In genomic region chr12:10341892-10342509, GRCh38 we compare ENCODE assay signal across 26 cellular contexts. TPM values are rescaled to one million over a fixed set of nuclear protein-coding genes. Genes with fewer than 3 reads are reported as not detected.
A peak's percentile ranks its signal among the peaks of the same experiment; 100 is the strongest.
DNase-seq lines count a peak whose midpoint lies in the region; ATAC-seq and TF ChIP-seq lines count a peak whose summit lies in the region.
"Had no signal": no experiment of that assay in that cellular context is flagged by ENCODE, and none has a peak within 500 bp of the region (broad histone marks: within the 10 kb centered on the region; RNA-seq: fewer than 3 reads in every experiment).

No MANE protein-coding gene starts in this region.

- H3K9me3 Mint-ChIP-seq in memory B cell: peaks cover 6% of the 10 kb centered on the region

- 91 to 96% methylated on average over 1 of the region's 1 CpG for WGBS in GM23248 (ENCODE audit: low coverage in 1 of 2, low lambda C conversion rate in 2 of 2, missing lambda C conversion rate in 2 of 2), 2 experiments

- TF ChIP-seq CTCF in OCI-LY7 (conservative IDR thresholded peaks at IDR 0.05; ENCODE audit: low read length): no peak

- H3K27ac ChIP-seq in OCI-LY7 (ENCODE audit: low read depth, low read length, poor library complexity, severe bottlenecking): peak overlapping the region; percentile 54
- H3K27ac ChIP-seq in GM23248: no peak overlapping the region
- H3K27ac ChIP-seq: 22Rv1, gastrocnemius medialis, neutrophil, psoas muscle, skin epidermis had no signal

- peaks cover 7% of the 10 kb centered on the region; the same call in 1 of the 2 replicates for H3K36me3 ChIP-seq in OCI-LY7 (ENCODE audit: insufficient read depth, low read length)
- H3K36me3 ChIP-seq in GM23248 (ENCODE audit: low read depth): no peaks in the 10 kb centered on the region
- H3K36me3 ChIP-seq: gastrocnemius medialis, neutrophil had no signal

- H3K9ac ChIP-seq in GM23248: no peak overlapping the region

- peaks cover 20% of the 10 kb centered on the region for H3K4me1 ChIP-seq in OCI-LY7 (ENCODE audit: insufficient read depth, low read length, poor library complexity, severe bottlenecking)
- H3K4me1 ChIP-seq in GM23248 (ENCODE audit: insufficient read depth): peaks cover 14% of the 10 kb centered on the region
- H3K4me1 ChIP-seq: gastrocnemius medialis, psoas muscle had no signal

- no TSS peak for BruUV-seq in OCI-LY7 (replicated peaks; lab: Mats Ljungman, UMichigan)

- H2AFZ ChIP-seq in OCI-LY7 (ENCODE audit: low read length): no peak overlapping the region
- H2AFZ ChIP-seq in GM23248: no peak overlapping the region

- H3K9me3 ChIP-seq in OCI-LY7 (ENCODE audit: low read length) (peaks cover 29% of the 10 kb centered on the region), GM23248 (ENCODE audit: low read depth) (no peaks in the 10 kb centered on the region)
- H3K9me3 ChIP-seq: gastrocnemius medialis, neutrophil, psoas muscle had no signal

- no peaks in the 10 kb centered on the region for H3K9me2 ChIP-seq in OCI-LY7 (ENCODE audit: insufficient read depth, low read length)
- H3K9me2 ChIP-seq in GM23248 (ENCODE audit: insufficient read depth): no peaks in the 10 kb centered on the region

- H3K4me1 Mint-ChIP-seq in memory B cell: peaks cover 5% of the 10 kb centered on the region

- peak overlapping the region; percentile 6 for H3K27ac Mint-ChIP-seq in memory B cell

- ATAC-seq in memory B cell (ENCODE audit: low read depth): peak; percentile 56
- no peak for ATAC-seq in HG02884 (IDR thresholded peaks at IDR 0.05; ENCODE audit: unreplicated experiment)
- ATAC-seq: activated naive CD4-positive, alpha-beta T cell treated with anti-CD3 and anti-CD28 coated beads, Interleukin-2, amount 50 U/mL, for 72 hours; gastrocnemius medialis; PC-3; psoas muscle had no signal

- H3K27me3 Mint-ChIP-seq in memory B cell: no peaks in the 10 kb centered on the region

- no peaks in the 10 kb centered on the region for H3F3A ChIP-seq in GM23248 (ENCODE audit: insufficient read depth)

- CTCF ChIA-PET in OCI-LY7 (lab: Charles Lee; ENCODE audit: unreplicated experiment): interaction anchor here (0.6 kb wide), 1 partner anchor 22 kb away, joined by 4 read pairs; no protein-coding TSS in a partner anchor

- peak overlapping the region; percentile 0 for H3K4me3 Mint-ChIP-seq in memory B cell

- H3K4me2 ChIP-seq in OCI-LY7 (ENCODE audit: low read length) (peak overlapping the region; percentile 49; the same call in 1 of the 2 replicates), GM23248 (ENCODE audit: unreplicated experiment) (no peak overlapping the region)

- H3K36me3 Mint-ChIP-seq in memory B cell: no peaks in the 10 kb centered on the region
- H3K36me3 Mint-ChIP-seq: activated naive CD4-positive, alpha-beta T cell treated with anti-CD3 and anti-CD28 coated beads, Interleukin-2, amount 50 U/mL, for 72 hours had no signal

- POLR2A ChIA-PET in OCI-LY7 (lab: Charles Lee): interaction anchor here (0.6 kb wide), 1 partner anchor 42 kb away, joined by 4 read pairs; no protein-coding TSS in a partner anchor

- H3K4me3 ChIP-seq in OCI-LY7 (ENCODE audit: low read depth, low read length, poor library complexity, severe bottlenecking) (no peak overlapping the region), GM23248 (no peak overlapping the region)
- H3K4me3 ChIP-seq: gastrocnemius medialis, psoas muscle, skin epidermis had no signal

- in situ Hi-C loops in KBM-7 (cut with MboI; ENCODE audit: low pct_unique_long_range_greater_than_20kb, low sequenced_read_pairs) (no loop called here), GM23248 (cut with MboI) (no loop called here)

- H3K79me2 ChIP-seq in OCI-LY7 (ENCODE audit: insufficient read depth, low read depth, low read length) (no peaks in the 10 kb centered on the region), GM23248 (ENCODE audit: insufficient read depth) (no peaks in the 10 kb centered on the region)

- intact Hi-C loops in OCI-LY7 (cut with micrococcal nuclease; ENCODE audit: unreplicated experiment): no loop called here

- H3K27me3 ChIP-seq in GM23248 (replicated peaks; ENCODE audit: insufficient read depth): no peaks in the 10 kb centered on the region
- H3K27me3 ChIP-seq: gastrocnemius medialis, neutrophil had no signal

- DNase-seq in DMS53 (lab: John Stamatoyannopoulos, UW) (peak; percentile 52), DMS53 treated with DMSO at 0.1 percent for 48 hours (lab: John Stamatoyannopoulos, UW; ENCODE audit: unreplicated experiment) (no peak), KBM-7 (peak; percentile 20), OCI-LY7 (ENCODE audit: low spot score) (peak; percentile 75), memory B cell (ENCODE audit: low spot score in 2 of 2) (no peak), NCI-H524 treated with DMSO at 0.1 percent for 48 hours (lab: John Stamatoyannopoulos, UW) (no peak), GM23248 (no peak)
- DNase-seq: COR-L47; effector CD8-positive, alpha-beta T cell; erythroblast; gastrocnemius medialis; hypothalamus; islet precursor cell; NCI-H187; NCI-H69; PC-3; psoas muscle; SHP77 treated with DMSO at 0.1 percent for 48 hours; stimulated activated CD4-positive, alpha-beta T cell treated with anti-CD3 and anti-CD28 coated beads, Interleukin-2, amount 100 ng/mL, for 24 hours; stimulated activated naive CD4-positive, alpha-beta T cell had no signal

- H4K20me1 ChIP-seq in OCI-LY7 (ENCODE audit: insufficient read depth, low read length) (no peaks in the 10 kb centered on the region), GM23248 (ENCODE audit: insufficient read depth) (no peaks in the 10 kb centered on the region)

RNA-seq across cellular contexts. Expression of gene KLRD1, which starts 34.3 kb away (rescaled TPM):
- under 0.01 and 0.03 TPM in 2 replicates for total RNA-seq in OCI-LY7 (2014; rRNA removed; shearing (Covaris generic))
- 0.04 and 0.18 TPM in 2 replicates for total RNA-seq in OCI-LY7 (2022)
- total RNA-seq in GM23248 (2014; rRNA removed; shearing (Covaris generic)): 0.11 and 0.13 TPM in 2 replicates
- polyA plus RNA-seq in GM23248 (2016; fragmentation: Nextera tagmentation; extraction: Ambion mirVana): 0.01 and 0.25 TPM in 2 replicates
- total RNA-seq: M059J, PC-3 had no signal

RNA-seq across cellular contexts. Expression of gene KLRK1, which starts 47.8 kb away (rescaled TPM):
- total RNA-seq in OCI-LY7 (2014; rRNA removed; shearing (Covaris generic)): 35.7 and 35.9 TPM in 2 replicates
- 26.6 and 35.4 TPM in 2 replicates for total RNA-seq in OCI-LY7 (2022)
- total RNA-seq in GM23248 (2014; rRNA removed; shearing (Covaris generic)): not detected in 2 replicates
- not detected in 2 replicates for polyA plus RNA-seq in GM23248 (2016; fragmentation: Nextera tagmentation; extraction: Ambion mirVana)
- total RNA-seq: M059J, PC-3 had no signal

Comparison
In these comparisons a context has a peak if more than half of its experiments do, and no peak if none do; other contexts are left out.
1. DNase-seq: peak in DMS53 (single experiment), KBM-7 (single experiment) and OCI-LY7 (single experiment); none in DMS53 treated with DMSO at 0.1 percent for 48 hours (single experiment), memory B cell (0 of 2), NCI-H524 treated with DMSO at 0.1 percent for 48 hours (single experiment) and GM23248 (single experiment).
2. RNA of gene KLRK1, which starts 47.8 kb away (total RNA-seq): 26.6 to 35.9 TPM in OCI-LY7; not detected in GM23248; every median in the first group is over 10 times any median in the second.